19 cellular contexts compared by ENCODE assay signal in the genomic region with DNA sequence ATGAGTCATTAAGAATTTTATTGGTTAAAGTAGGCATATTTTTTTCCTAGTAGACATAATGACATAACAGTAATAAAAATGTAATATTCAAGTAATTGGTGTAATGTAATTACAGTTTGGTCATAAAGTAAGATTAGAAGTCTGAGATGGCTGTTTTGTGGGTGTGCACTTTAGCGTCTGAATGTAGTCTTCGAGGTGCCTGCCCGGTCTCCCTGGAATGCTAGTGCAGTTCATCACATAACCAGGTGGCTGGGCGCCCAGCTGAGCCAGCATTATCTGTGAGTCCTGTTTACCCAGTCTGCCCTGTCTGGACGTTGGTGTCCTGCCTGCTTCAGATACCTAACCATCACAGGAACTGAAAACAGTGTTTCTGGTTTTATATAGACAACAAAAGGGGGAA.
"Had no signal": no experiment of that assay in that cellular context is flagged by ENCODE, and none has a peak within 500 bp of the region (broad histone marks: within the 10 kb centered on the region; RNA-seq: fewer than 3 reads in every experiment).

No MANE protein-coding gene starts in this region.

- H3K4me1 Mint-ChIP-seq: activated B cell treated with CpG ODN at 0.5 μM for 24 hours; stimulated activated naive B cell treated with anti-CD40 and anti-IgM and Interleukin-4, amounts not matched to agents 10 μg/mL and 1 μg/mL and 100 μg/mL, for 72 hours had no signal

- H3K9me3 ChIP-seq: adrenal gland, body of pancreas, gastroesophageal sphincter, spleen had no signal

- H3K36me3 Mint-ChIP-seq: stimulated activated naive B cell treated with anti-CD40 and anti-IgM and Interleukin-4, amounts not matched to agents 10 μg/mL and 1 μg/mL and 100 μg/mL, for 72 hours; type B pancreatic cell had no signal

- DNase-seq: activated B cell treated with CpG ODN at 0.5 μM for 24 hours; activated CD4-positive, alpha-beta T cell treated with anti-CD3 and anti-CD28 coated beads, Interleukin-2, amount 50 U/mL, for 1 hour; activated naive CD4-positive, alpha-beta T cell treated with anti-CD3 and anti-CD28 coated beads, Interleukin-2, amount 50 U/mL, for 16 hours; activated T-cell treated with anti-CD3 and anti-CD28 coated beads for 4 hours; adrenal gland; central memory CD4-positive, alpha-beta T cell; cortex of kidney; effector CD8-positive, alpha-beta T cell; right cardiac atrium; spleen; stimulated activated CD4-positive, alpha-beta T cell treated with anti-CD3 and anti-CD28 coated beads, Interleukin-1b, Interleukin-23, amount 100 ng/mL, for 48 hours; stimulated activated naive B cell treated with anti-CD40 and anti-IgM and Interleukin-4, amounts not matched to agents 10 μg/mL and 1 μg/mL and 100 μg/mL, for 72 hours; T1000 had no signal

- H3K4me3 ChIP-seq: adrenal gland, body of pancreas, gastroesophageal sphincter, hepatocyte, spleen had no signal

- H3K4me1 ChIP-seq: adrenal gland, body of pancreas, gastroesophageal sphincter had no signal

- H3K4me3 Mint-ChIP-seq: activated B cell treated with CpG ODN at 0.5 μM for 24 hours; activated T-helper 17 cell treated with anti-CD3 and anti-CD28 coated beads, Interleukin-2, amount 50 U/mL, for 72 hours; stimulated activated naive B cell treated with anti-CD40 and anti-IgM and Interleukin-4, amounts not matched to agents 10 μg/mL and 1 μg/mL and 100 μg/mL, for 72 hours; type B pancreatic cell had no signal

- H3K9me3 Mint-ChIP-seq: activated B cell treated with CpG ODN at 0.5 μM for 24 hours; activated T-helper 17 cell treated with anti-CD3 and anti-CD28 coated beads, Interleukin-2, amount 50 U/mL, for 72 hours; stimulated activated naive B cell treated with anti-CD40 and anti-IgM and Interleukin-4, amounts not matched to agents 10 μg/mL and 1 μg/mL and 100 μg/mL, for 72 hours; type B pancreatic cell had no signal

- H3K27ac Mint-ChIP-seq: activated B cell treated with CpG ODN at 0.5 μM for 24 hours; activated T-helper 17 cell treated with anti-CD3 and anti-CD28 coated beads, Interleukin-2, amount 50 U/mL, for 72 hours; stimulated activated naive B cell treated with anti-CD40 and anti-IgM and Interleukin-4, amounts not matched to agents 10 μg/mL and 1 μg/mL and 100 μg/mL, for 72 hours; type B pancreatic cell had no signal

- H3K27me3 ChIP-seq: adrenal gland, body of pancreas, gastroesophageal sphincter, hepatocyte, spleen had no signal

- H3K27me3 Mint-ChIP-seq: activated B cell treated with CpG ODN at 0.5 μM for 24 hours; activated T-helper 17 cell treated with anti-CD3 and anti-CD28 coated beads, Interleukin-2, amount 50 U/mL, for 72 hours had no signal

- H3K27ac ChIP-seq: adrenal gland, body of pancreas, epithelial cell of prostate, gastroesophageal sphincter, hepatocyte, spleen had no signal

- H3K36me3 ChIP-seq: adrenal gland, gastroesophageal sphincter, spleen had no signal
